Comparison of ENCODE assay signal across 25 cellular contexts in the genomic region with DNA sequence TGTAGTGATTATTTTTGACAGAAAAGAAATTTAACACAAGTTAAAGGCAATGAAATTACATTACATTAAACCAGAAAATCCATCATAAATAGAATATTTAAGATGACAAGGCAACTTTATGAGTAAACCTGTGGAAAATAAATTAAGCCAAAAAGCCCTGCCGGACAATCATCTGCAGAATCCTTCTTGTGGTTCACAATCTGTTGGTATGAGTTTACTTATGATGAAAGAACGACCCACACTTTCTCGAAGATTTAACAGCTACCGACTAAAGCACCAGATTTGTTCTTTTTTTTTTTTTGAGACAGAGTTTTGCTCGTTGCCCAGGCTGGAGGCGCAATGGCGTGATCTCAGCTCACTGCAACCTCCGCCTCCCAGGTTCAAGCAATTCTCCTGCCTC.
"Had no signal": no experiment of that assay in that cellular context is flagged by ENCODE, and none has a peak within 500 bp of the region (broad histone marks: within the 10 kb centered on the region; RNA-seq: fewer than 3 reads in every experiment).

No MANE protein-coding gene starts in this region.

- H3K27ac ChIP-seq: HL-60, KMS-11, SJSA1, SK-N-MC had no signal

- DNase-seq: MG63, NCI-H1092, NCI-H1105 treated with DMSO at 0.1 percent for 48 hours, NCI-H1417 treated with DMSO at 0.1 percent for 48 hours, NCI-H146, NCI-H1694 treated with DMSO at 0.1 percent for 48 hours, NCI-H1930, NCI-H2081 treated with DMSO at 0.1 percent for 48 hours, NCI-H2171, NCI-H226, NCI-H446, NCI-H510A, NCI-H524 treated with DMSO at 0.1 percent for 48 hours, NCI-H69, NCI-H774, Right ventricle myocardium superior, RPMI8226, SIG-M5 had no signal

- FAIRE-seq: K562, RCC 7860 had no signal

- H3K4me3 Mint-ChIP-seq: IgD-negative memory B cell had no signal

- H3K9ac ChIP-seq: KMS-11 had no signal

- H3K27ac Mint-ChIP-seq: IgD-negative memory B cell had no signal

- H3K27me3 ChIP-seq: MG63, SJSA1 had no signal

- H3K9me3 Mint-ChIP-seq: IgD-negative memory B cell had no signal

- ATAC-seq: K562 had no signal

- H3K27me3 Mint-ChIP-seq: IgD-negative memory B cell had no signal

- H3K9me3 ChIP-seq: MG63, SJSA1 had no signal

- H3K4me2 ChIP-seq: KMS-11 had no signal

- H3K4me3 ChIP-seq: K562, MG63, SJSA1, SK-N-MC had no signal
